In the genomic region with DNA sequence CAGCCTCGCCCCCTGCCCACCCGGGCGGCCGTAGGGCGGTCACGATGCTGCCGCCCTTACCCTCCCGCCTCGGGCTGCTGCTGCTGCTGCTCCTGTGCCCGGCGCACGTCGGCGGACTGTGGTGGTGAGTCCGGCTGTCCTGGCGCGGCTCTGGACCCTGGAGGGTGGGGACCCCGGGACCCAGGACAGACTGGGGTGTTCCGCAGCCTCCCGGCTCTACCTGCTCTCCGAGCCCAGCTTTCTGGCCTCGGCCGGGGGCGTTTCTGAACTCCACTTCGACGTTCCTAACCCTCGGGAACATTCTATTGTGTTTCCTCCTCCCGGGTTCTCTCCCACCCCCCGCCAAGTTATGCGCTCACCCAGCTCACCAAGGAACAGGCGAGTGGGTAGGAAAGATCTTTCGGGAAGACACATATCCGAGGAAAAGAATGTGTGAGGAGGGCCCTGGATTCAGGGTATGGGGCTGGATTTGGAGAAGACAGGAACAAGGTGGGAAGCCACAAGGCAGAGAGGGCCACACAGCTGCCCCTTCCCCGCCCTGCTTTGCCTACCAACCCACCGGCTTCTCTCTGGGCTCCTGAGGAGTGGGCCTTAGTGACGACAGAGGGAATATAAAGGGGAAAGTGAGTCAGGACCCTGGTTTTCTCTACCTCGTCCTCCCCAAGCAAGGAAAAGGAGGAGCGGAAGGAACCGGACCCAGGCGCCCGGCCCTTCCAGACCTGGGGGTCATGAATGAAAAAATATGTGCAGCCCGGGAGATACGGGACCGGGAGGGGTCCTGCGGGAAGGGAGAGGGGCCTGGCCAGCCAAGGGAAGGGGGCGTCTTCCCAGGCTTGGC, we compare ENCODE assay signal across 9 cellular contexts. TPM values are rescaled to one million over a fixed set of nuclear protein-coding genes. Genes with fewer than 3 reads are reported as not detected.
DNase-seq lines count a peak whose midpoint lies in the region; ATAC-seq and TF ChIP-seq lines count a peak whose summit lies in the region.
"Had no signal": no experiment of that assay in that cellular context is flagged by ENCODE, and none has a peak within 500 bp of the region (broad histone marks: within the 10 kb centered on the region; RNA-seq: fewer than 3 reads in every experiment).

No MANE protein-coding gene starts in this region.

- POLR2A ChIA-PET in activated naive CD8-positive, alpha-beta T cell treated with anti-CD3 and anti-CD28 coated beads, Interleukin-2, amount 10 ng/mL, durations not matched to agents 7 days and 5 days (lab: Charles Lee): no interaction called here

- H3K36me3 Mint-ChIP-seq in activated naive CD8-positive, alpha-beta T cell treated with anti-CD3 and anti-CD28 coated beads, Interleukin-2, amount 10 ng/mL, durations not matched to agents 7 days and 5 days: no peaks in the 10 kb centered on the region
- H3K36me3 Mint-ChIP-seq in stimulated activated naive B cell treated with anti-CD40 and anti-IgM and Interleukin-4, amounts not matched to agents 10 μg/mL and 1 μg/mL and 100 μg/mL, for 72 hours: no peaks in the 10 kb centered on the region

- no peak overlapping the region for H3K27ac Mint-ChIP-seq in activated naive CD8-positive, alpha-beta T cell treated with anti-CD3 and anti-CD28 coated beads, Interleukin-2, amount 10 ng/mL, durations not matched to agents 7 days and 5 days
- peak overlapping the region; percentile 63 for H3K27ac Mint-ChIP-seq in stimulated activated naive B cell treated with anti-CD40 and anti-IgM and Interleukin-4, amounts not matched to agents 10 μg/mL and 1 μg/mL and 100 μg/mL, for 72 hours

- DNase-seq in activated CD4-positive, alpha-beta T cell treated with anti-CD3 and anti-CD28 coated beads for 1 hour: peak; percentile 6
- no peak for DNase-seq in activated CD4-positive, alpha-beta T cell treated with anti-CD3 and anti-CD28 coated beads, Interleukin-2, amount 50 U/mL, for 4 hours
- DNase-seq in activated naive CD8-positive, alpha-beta T cell treated with anti-CD3 and anti-CD28 coated beads, Interleukin-2, amount 10 ng/mL, durations not matched to agents 7 days and 5 days: peak; percentile 17
- DNase-seq in islet precursor cell (peak; percentile 65), GM13977 (ENCODE audit: low spot score) (no peak), NCI-H2029 treated with DMSO at 0.1 percent for 48 hours (lab: John Stamatoyannopoulos, UW) (no peak)
- no peak for DNase-seq in stimulated activated naive B cell treated with anti-CD40 and anti-IgM and Interleukin-4, amounts not matched to agents 10 μg/mL and 1 μg/mL and 100 μg/mL, for 72 hours

- H3K4me3 Mint-ChIP-seq in activated naive CD8-positive, alpha-beta T cell treated with anti-CD3 and anti-CD28 coated beads, Interleukin-2, amount 10 ng/mL, durations not matched to agents 7 days and 5 days: peak overlapping the region; percentile 16
- H3K4me3 Mint-ChIP-seq in stimulated activated naive B cell treated with anti-CD40 and anti-IgM and Interleukin-4, amounts not matched to agents 10 μg/mL and 1 μg/mL and 100 μg/mL, for 72 hours: peak overlapping the region; percentile 77 to 78

- in situ Hi-C loops in GM13977 (cut with MboI; ENCODE audit: low pct_unique_long_range_greater_than_20kb, low sequenced_read_pairs, unreplicated experiment): loop anchor here (10.0 kb wide), 1 partner anchor 115 kb away; no protein-coding TSS in a partner anchor

- no peak for TF ChIP-seq CTCF in GM13977 (IDR thresholded peaks at IDR 0.05; ENCODE audit: extremely low read depth, insufficient read depth, missing control alignments)

- H3K9me3 Mint-ChIP-seq in activated naive CD8-positive, alpha-beta T cell treated with anti-CD3 and anti-CD28 coated beads, Interleukin-2, amount 10 ng/mL, durations not matched to agents 7 days and 5 days: no peaks in the 10 kb centered on the region
- no peaks in the 10 kb centered on the region for H3K9me3 Mint-ChIP-seq in stimulated activated naive B cell treated with anti-CD40 and anti-IgM and Interleukin-4, amounts not matched to agents 10 μg/mL and 1 μg/mL and 100 μg/mL, for 72 hours

- ATAC-seq in activated naive CD8-positive, alpha-beta T cell treated with anti-CD3 and anti-CD28 coated beads, Interleukin-2, amount 10 ng/mL, durations not matched to agents 7 days and 5 days (ENCODE audit: low read depth): no peak
- ATAC-seq in stimulated activated naive B cell treated with anti-CD40 and anti-IgM and Interleukin-4, amounts not matched to agents 10 μg/mL and 1 μg/mL and 100 μg/mL, for 72 hours (replicated peaks): no peak
- ATAC-seq in GM18867 (IDR thresholded peaks at IDR 0.05; ENCODE audit: unreplicated experiment): no peak

- peaks cover 10% of the 10 kb centered on the region for H3K4me1 Mint-ChIP-seq in activated naive CD8-positive, alpha-beta T cell treated with anti-CD3 and anti-CD28 coated beads, Interleukin-2, amount 10 ng/mL, durations not matched to agents 7 days and 5 days
- peaks cover 12 to 27% of the 10 kb centered on the region in 2 donors for H3K4me1 Mint-ChIP-seq in stimulated activated naive B cell treated with anti-CD40 and anti-IgM and Interleukin-4, amounts not matched to agents 10 μg/mL and 1 μg/mL and 100 μg/mL, for 72 hours

- peaks cover 82% of the 10 kb centered on the region for H3K27me3 Mint-ChIP-seq in activated naive CD8-positive, alpha-beta T cell treated with anti-CD3 and anti-CD28 coated beads, Interleukin-2, amount 10 ng/mL, durations not matched to agents 7 days and 5 days
- peaks cover 85 to 94% of the 10 kb centered on the region in 2 donors for H3K27me3 Mint-ChIP-seq in stimulated activated naive B cell treated with anti-CD40 and anti-IgM and Interleukin-4, amounts not matched to agents 10 μg/mL and 1 μg/mL and 100 μg/mL, for 72 hours

RNA-seq across cellular contexts. Expression of a gene that starts 0.6 kb away (rescaled TPM):
- not detected for total RNA-seq in activated naive CD8-positive, alpha-beta T cell treated with anti-CD3 and anti-CD28 coated beads, Interleukin-2, amount 10 ng/mL, durations not matched to agents 7 days and 5 days

RNA-seq across cellular contexts. Expression of a gene that starts 20.4 kb away (rescaled TPM):
- total RNA-seq in activated naive CD8-positive, alpha-beta T cell treated with anti-CD3 and anti-CD28 coated beads, Interleukin-2, amount 10 ng/mL, durations not matched to agents 7 days and 5 days: 1 to 10 TPM; 1.9 to 2.5 TPM

RNA-seq across cellular contexts. Expression of a gene that starts 28.6 kb away (rescaled TPM):
- total RNA-seq in activated naive CD8-positive, alpha-beta T cell treated with anti-CD3 and anti-CD28 coated beads, Interleukin-2, amount 10 ng/mL, durations not matched to agents 7 days and 5 days: not detected
- total RNA-seq: omental fat pad had no signal

Comparison
In these comparisons a context has a peak if more than half of its experiments do, and no peak if none do; other contexts are left out.
1. DNase-seq: peak in activated CD4-positive, alpha-beta T cell treated with anti-CD3 and anti-CD28 coated beads for 1 hour (single experiment), activated naive CD8-positive, alpha-beta T cell treated with anti-CD3 and anti-CD28 coated beads, Interleukin-2, amount 10 ng/mL, durations not matched to agents 7 days and 5 days (single experiment) and islet precursor cell (single experiment); none in activated CD4-positive, alpha-beta T cell treated with anti-CD3 and anti-CD28 coated beads, Interleukin-2, amount 50 U/mL, for 4 hours (0 of 2), stimulated activated naive B cell treated with anti-CD40 and anti-IgM and Interleukin-4, amounts not matched to agents 10 μg/mL and 1 μg/mL and 100 μg/mL, for 72 hours (single experiment), GM13977 (single experiment) and NCI-H2029 treated with DMSO at 0.1 percent for 48 hours (single experiment).